Comparison of ENCODE assay signal across 9 cellular contexts in genomic region chr9:87713278-87713989, GRCh38. TPM values are rescaled to one million over a fixed set of nuclear protein-coding genes. Genes with fewer than 3 reads are reported as not detected.
A peak's percentile ranks its signal among the peaks of the same experiment; 100 is the strongest.
DNase-seq lines count a peak whose midpoint lies in the region; ATAC-seq and TF ChIP-seq lines count a peak whose summit lies in the region.
"Had no signal": no experiment of that assay in that cellular context is flagged by ENCODE, and none has a peak within 500 bp of the region (broad histone marks: within the 10 kb centered on the region; RNA-seq: fewer than 3 reads in every experiment).

No MANE protein-coding gene starts in this region.

- peak; percentile 87 for ATAC-seq in left lung
- ATAC-seq in GM21528 (IDR thresholded peaks at IDR 0.05; ENCODE audit: low FRiP score, unreplicated experiment), result no peak
- ATAC-seq in GM19395 (IDR thresholded peaks at IDR 0.05; ENCODE audit: unreplicated experiment), result no peak

- peaks cover 10 to 49% of the 10 kb centered on the region in 2 donors for H3K4me1 ChIP-seq in left lung

- no peak overlapping the region for H3K4me3 ChIP-seq in left lung

- intact Hi-C loops in left lung (cut with DNase I), result no loop called here

- DNase-seq in GDM1 (lab: John Stamatoyannopoulos, UW), result peak; percentile 28
- peak; percentile 45 for DNase-seq in SK-N-DZ (ENCODE audit: low spot score)
- peak; percentile 88 to 92 for DNase-seq in left lung
- DNase-seq in stimulated activated CD4-positive, alpha-beta T cell treated with anti-CD3 and anti-CD28 coated beads, Interleukin-2, amount 100 ng/mL, for 4 hours (ENCODE audit: low read depth), result peak; percentile 36
- DNase-seq in iPS-NIHi7 (ENCODE audit: extremely low spot score), result no peak

- H3K36me3 ChIP-seq in left lung, result peaks cover 0 to 6% of the 10 kb centered on the region in 2 donors
- H3K36me3 ChIP-seq: neutrophil had no signal

- TF ChIP-seq CTCF in left lung (IDR thresholded peaks at IDR 0.05), result no peak

- H3K27me3 ChIP-seq in left lung, result no peaks in the 10 kb centered on the region
- H3K27me3 ChIP-seq: neutrophil had no signal

- H3K9me3 ChIP-seq in left lung, result no peaks in the 10 kb centered on the region
- H3K9me3 ChIP-seq: neutrophil had no signal

- H3K27ac ChIP-seq in cingulate gyrus (ENCODE audit: low read depth, low read length) (peak overlapping the region; percentile 79), left lung (peak overlapping the region; percentile 81 to 82)
- H3K27ac ChIP-seq: neutrophil had no signal

RNA-seq across cellular contexts. Expression of gene CTSL, which starts 12.5 kb away (rescaled TPM):
- polyA plus RNA-seq in SK-N-DZ (2014; cell fraction: cytosol; rRNA removed), result 33.3 and 39.0 TPM in 2 replicates
- 12.5 and 14.6 TPM in 2 replicates for polyA plus RNA-seq in SK-N-DZ (2014; cell fraction: nucleus; rRNA removed)
- 100 to 1,000 TPM; 180 to 565 TPM for total RNA-seq in left lung
